ENCODE assay signal across 10 cellular contexts in the genomic region with DNA sequence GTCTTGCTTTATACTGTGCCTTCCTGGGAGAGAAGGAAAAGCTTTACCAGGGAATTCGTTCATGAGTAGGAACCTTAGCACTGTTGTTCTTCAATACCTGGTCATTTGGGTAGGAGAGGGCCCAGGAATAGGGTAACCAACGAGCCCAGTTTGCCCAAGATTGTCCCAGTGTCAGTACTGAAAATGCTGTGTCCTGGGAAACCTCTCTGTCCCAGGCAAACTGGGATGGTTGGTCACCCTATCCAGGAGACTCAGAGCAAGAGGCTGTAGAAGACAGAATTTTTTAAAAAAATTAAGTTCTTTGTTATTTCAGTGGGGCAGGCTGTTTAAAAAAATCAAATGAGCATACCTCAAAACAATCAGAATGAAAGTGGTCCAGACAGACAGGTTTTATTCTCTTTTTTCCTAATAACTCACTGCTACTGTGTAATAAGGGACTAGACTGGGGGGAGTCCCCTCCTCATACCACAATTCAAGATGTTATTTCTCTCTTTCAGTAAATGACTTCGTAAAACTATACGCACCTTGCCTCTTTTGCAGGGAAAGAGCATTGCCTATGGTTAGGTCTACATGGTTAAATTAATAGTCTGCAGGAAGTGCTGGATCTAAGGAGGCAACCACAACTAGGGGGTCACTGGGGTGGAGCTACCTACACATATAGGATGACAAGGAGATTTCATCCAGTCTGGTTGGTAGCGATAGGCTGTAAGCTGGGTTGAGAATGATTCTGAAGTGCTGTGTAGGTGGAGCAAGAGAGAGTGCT.
DNase-seq lines count a peak whose midpoint lies in the region; ATAC-seq and TF ChIP-seq lines count a peak whose summit lies in the region.
"Had no signal": no experiment of that assay in that cellular context is flagged by ENCODE, and none has a peak within 500 bp of the region (broad histone marks: within the 10 kb centered on the region; RNA-seq: fewer than 3 reads in every experiment).

No MANE protein-coding gene starts in this region.

- ATAC-seq in activated CD4-positive, CD25-positive, alpha-beta regulatory T cell treated with anti-CD3 and anti-CD28 coated beads, Interleukin-2, amount 50 U/mL, for 24 hours = peak; percentile 76 to 79
- peak; percentile 61 for ATAC-seq in HG02885 (IDR thresholded peaks at IDR 0.05; ENCODE audit: poor library complexity, unreplicated experiment)
- ATAC-seq: A549 had no signal

- in situ Hi-C loops in GM13976 (cut with MboI; ENCODE audit: low sequenced_read_pairs, unreplicated experiment) = loop anchor here (10.0 kb wide), 1 partner anchor 184 kb away; no protein-coding TSS in a partner anchor

- no peak for DNase-seq in activated CD4-positive, CD25-positive, alpha-beta regulatory T cell (lab: John Stamatoyannopoulos, UW)
- DNase-seq in activated CD4-positive, alpha-beta T cell treated with anti-CD3 and anti-CD28 coated beads, Interleukin-2, amount 50 U/mL, for 48 hours = peak; percentile 46 to 64
- peak in 2 of 3 donors; percentile 40 to 63 for DNase-seq in stimulated activated CD4-positive, alpha-beta T cell treated with anti-CD3 and anti-CD28 coated beads, TNF-alpha, amount 100 ng/mL, for 48 hours (ENCODE audit: low read depth in 3 of 3)
- DNase-seq in GM13976 (ENCODE audit: low spot score) (no peak), cortex of kidney (lab: John Stamatoyannopoulos, UW) (no peak), GM19240 (ENCODE audit: insufficient read length, low spot score) (no peak)
- DNase-seq: NCI-H2171 treated with DMSO at 0.1 percent for 48 hours had no signal

- no peak for TF ChIP-seq CTCF in GM13976 (IDR thresholded peaks at IDR 0.05; ENCODE audit: borderline replicate concordance, control extremely low read depth, extremely low read depth, insufficient read depth, missing control alignments)

Comparison
In these comparisons a context has a peak if more than half of its experiments do, and no peak if none do; other contexts are left out.
1. DNase-seq: peak in activated CD4-positive, alpha-beta T cell treated with anti-CD3 and anti-CD28 coated beads, Interleukin-2, amount 50 U/mL, for 48 hours (2 of 2) and stimulated activated CD4-positive, alpha-beta T cell treated with anti-CD3 and anti-CD28 coated beads, TNF-alpha, amount 100 ng/mL, for 48 hours (2 of 3); none in activated CD4-positive, CD25-positive, alpha-beta regulatory T cell (0 of 4), GM13976 (single experiment), cortex of kidney (single experiment) and GM19240 (single experiment).